ENCODE assay signal across 15 cellular contexts in genomic region chr14:72780771-72781170, GRCh38.
A peak's percentile ranks its signal among the peaks of the same experiment; 100 is the strongest.
DNase-seq lines count a peak whose midpoint lies in the region; ATAC-seq and TF ChIP-seq lines count a peak whose summit lies in the region.
"Had no signal": no experiment of that assay in that cellular context is flagged by ENCODE, and none has a peak within 500 bp of the region (broad histone marks: within the 10 kb centered on the region; RNA-seq: fewer than 3 reads in every experiment).

No MANE protein-coding gene starts in this region.

- TF ChIP-seq EP300 in ovary (IDR thresholded peaks at IDR 0.05) = no peak

- peak overlapping the region; percentile 6 for H3K9ac ChIP-seq in adipocyte (ENCODE audit: low read length)

- TF ChIP-seq POLR2A in ovary (IDR thresholded peaks at IDR 0.05) = no peak

- intact Hi-C loops in ovary (cut with DNase I) = loop anchor here in 1 of 4 donors (10.0 kb wide), 1 partner anchor 114 kb away; the partner anchor contains the start of gene DPF3

- H3K27me3 ChIP-seq in adipocyte (replicated peaks; ENCODE audit: control insufficient read depth, insufficient read depth, low read length) = no peaks in the 10 kb centered on the region
- H3K27me3 ChIP-seq in ovary = no peaks in the 10 kb centered on the region
- H3K27me3 ChIP-seq: esophagus squamous epithelium had no signal

- no peaks in the 10 kb centered on the region for H3K9me3 ChIP-seq in adipocyte (ENCODE audit: control insufficient read depth, low read length)
- H3K9me3 ChIP-seq in ovary = no peaks in the 10 kb centered on the region
- H3K9me3 ChIP-seq: esophagus squamous epithelium had no signal

- H3K4me1 ChIP-seq in adipocyte (ENCODE audit: control insufficient read depth, insufficient read depth, low read length) (peaks cover 15% of the 10 kb centered on the region), ovary (ENCODE audit: insufficient read depth) (peaks cover 11% of the 10 kb centered on the region)
- H3K4me1 ChIP-seq: esophagus squamous epithelium had no signal

- no peak overlapping the region for H3K27ac ChIP-seq in ovary
- H3K27ac ChIP-seq: esophagus squamous epithelium had no signal

- H3K4me3 ChIP-seq in adipocyte (ENCODE audit: low read length) (peak overlapping the region; percentile 5), fibroblast of the aortic adventitia (ENCODE audit: low read depth, low read length) (no peak overlapping the region), skeletal muscle cell (ENCODE audit: low read depth, low read length) (no peak overlapping the region), ovary (no peak overlapping the region)
- H3K4me3 ChIP-seq: esophagus squamous epithelium had no signal

- peak; percentile 82 for DNase-seq in EL
- DNase-seq in adipocyte (ENCODE audit: low read depth) = peak; percentile 93
- DNase-seq in fibroblast of the aortic adventitia (ENCODE audit: low read depth) = peak; percentile 88
- DNase-seq in skeletal muscle cell (ENCODE audit: low read depth) = peak; percentile 72
- no peak for DNase-seq in ovary
- DNase-seq: activated CD8-positive, alpha-beta memory T cell treated with anti-CD3 and anti-CD28 coated beads, Interleukin-2, amount 10 ng/mL, durations not matched to agents 7 days and 5 days; cortex of kidney; esophagus squamous epithelium; GDM1; stimulated activated CD4-positive, alpha-beta T cell treated with anti-CD3 and anti-CD28 coated beads, Interleukin-4, amount 100 ng/mL, for 4 hours had no signal

- ATAC-seq in GM18873 (IDR thresholded peaks at IDR 0.05; ENCODE audit: low FRiP score, unreplicated experiment) (no peak), GM21825 (IDR thresholded peaks at IDR 0.05; ENCODE audit: unreplicated experiment) (no peak), GM19467 (IDR thresholded peaks at IDR 0.05; ENCODE audit: unreplicated experiment) (no peak)
- ATAC-seq: activated CD8-positive, alpha-beta memory T cell treated with anti-CD3 and anti-CD28 coated beads, Interleukin-2, amount 10 ng/mL, durations not matched to agents 7 days and 5 days; HCT116; stimulated activated memory B cell treated with anti-CD40 and anti-IgM and Interleukin-4, amounts not matched to agents 10 μg/mL and 1 μg/mL and 100 μg/mL, for 72 hours had no signal

- WGBS in ovary, 3 donors = 72 to 79% (median 75%) methylated on average over 2 of the region's 2 CpGs

- TF ChIP-seq CTCF in fibroblast of the aortic adventitia (IDR thresholded peaks at IDR 0.05; ENCODE audit: insufficient read depth, low read length) (no peak), ovary (IDR thresholded peaks at IDR 0.05) (no peak)

- H3K36me3 ChIP-seq in adipocyte (ENCODE audit: control insufficient read depth, insufficient read depth, low read length, severe bottlenecking) (no peaks in the 10 kb centered on the region), ovary (no peaks in the 10 kb centered on the region)
- H3K36me3 ChIP-seq: esophagus squamous epithelium had no signal

Comparison
In these comparisons a context has a peak if more than half of its experiments do, and no peak if none do; other contexts are left out.
1. DNase-seq: peak in EL (single experiment), adipocyte (single experiment), fibroblast of the aortic adventitia (single experiment) and skeletal muscle cell (single experiment); none in ovary (0 of 5).